Comparison of ENCODE assay signal across 10 cellular contexts in the genomic region with DNA sequence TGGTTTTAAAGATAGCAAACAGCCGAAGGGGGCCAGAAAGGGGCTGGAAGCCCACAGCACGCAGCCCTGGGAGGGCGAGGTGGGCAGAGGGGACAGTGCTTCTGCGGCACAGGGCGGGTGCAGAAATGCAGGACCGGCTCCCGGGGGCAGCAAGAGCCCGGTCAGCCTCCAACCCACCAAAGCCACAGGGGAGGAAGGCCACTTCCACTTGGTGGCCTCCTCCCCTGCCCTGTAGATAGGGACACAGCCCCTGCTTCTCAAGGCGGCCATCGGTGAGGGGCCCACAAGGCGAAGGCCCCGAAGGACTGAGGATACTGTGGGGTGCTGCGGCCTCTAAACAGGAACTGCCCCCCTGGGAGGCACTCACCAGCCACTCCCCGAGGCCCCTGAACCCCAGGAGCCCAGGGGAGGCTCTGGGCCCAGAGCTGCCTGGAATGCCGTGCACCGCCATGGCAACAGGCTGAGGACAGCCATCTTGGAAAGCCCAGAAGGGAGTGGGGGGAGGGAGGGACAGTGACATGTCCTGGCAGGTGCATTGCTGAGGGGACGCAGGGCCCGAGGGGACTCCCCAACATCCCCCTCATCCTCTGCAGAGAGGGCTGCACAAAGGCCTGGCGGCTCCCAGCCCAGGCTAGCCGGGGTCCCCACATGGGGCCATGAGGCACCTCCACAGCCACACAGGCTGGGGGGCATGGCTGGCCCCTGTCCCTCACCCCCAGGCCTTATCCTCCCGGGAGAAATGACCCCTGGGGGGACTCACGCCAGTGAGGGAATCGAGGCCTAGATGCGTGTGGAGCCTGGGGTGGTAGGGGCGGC.
DNase-seq lines count a peak whose midpoint lies in the region; ATAC-seq, FAIRE-seq and TF ChIP-seq lines count a peak whose summit lies in the region.
"Had no signal": no experiment of that assay in that cellular context is flagged by ENCODE, and none has a peak within 500 bp of the region (broad histone marks: within the 10 kb centered on the region; RNA-seq: fewer than 3 reads in every experiment).

No MANE protein-coding gene starts in this region.

- H3K27ac Mint-ChIP-seq in T-helper 2 cell treated with Interferon-gamma antibody and Interleukin-4, amounts not matched to agents 5 μg/mL and 100 μg/mL, for 36 hours = peak overlapping the region; percentile 90

- 79 to 86% (median 81%) methylated on average over 17 to 25 of the region's 25 CpGs for WGBS in stomach, 5 donors

- H3K9me3 ChIP-seq in SJSA1 (replicated peaks) = no peaks in the 10 kb centered on the region
- H3K9me3 ChIP-seq in right atrium auricular region = no peaks in the 10 kb centered on the region
- no peaks in the 10 kb centered on the region for H3K9me3 ChIP-seq in stomach

- H3K36me3 ChIP-seq in SJSA1 (peaks cover 80% of the 10 kb centered on the region), right atrium auricular region (peaks cover 17% of the 10 kb centered on the region), stomach (peaks cover 21 to 55% (median 51%) of the 10 kb centered on the region in 4 donors)

- no peak for FAIRE-seq in RCC 7860 (lab: Jason Lieb, UNC)
- FAIRE-seq: A204.1 had no signal

- H3K27ac ChIP-seq in SJSA1 (peak overlapping the region; percentile 7; the same call in 1 of the 2 replicates), right atrium auricular region (peak overlapping the region; percentile 85 to 88), stomach (peak overlapping the region; percentile 59 to 86 (median 78))

- TF ChIP-seq CTCF in right atrium auricular region (IDR thresholded peaks at IDR 0.05) (no peak), stomach (IDR thresholded peaks at IDR 0.05) (no peak)

- no peak for TF ChIP-seq POLR2A in stomach (IDR thresholded peaks at IDR 0.05)

- TF ChIP-seq EP300 in stomach (IDR thresholded peaks at IDR 0.05) = no peak

- intact Hi-C loops in stomach (cut with DNase I; ENCODE audit: low total_unique reads) = no loop called here

- peak overlapping the region; percentile 74 for H3K4me3 Mint-ChIP-seq in T-helper 2 cell treated with Interferon-gamma antibody and Interleukin-4, amounts not matched to agents 5 μg/mL and 100 μg/mL, for 36 hours

- H3K27me3 Mint-ChIP-seq in T-helper 2 cell treated with Interferon-gamma antibody and Interleukin-4, amounts not matched to agents 5 μg/mL and 100 μg/mL, for 36 hours (ENCODE audit: low read depth) = no peaks in the 10 kb centered on the region

- H3K4me1 Mint-ChIP-seq in T-helper 2 cell treated with Interferon-gamma antibody and Interleukin-4, amounts not matched to agents 5 μg/mL and 100 μg/mL, for 36 hours (ENCODE audit: low read depth) = peaks cover 33% of the 10 kb centered on the region

- H3K9me3 Mint-ChIP-seq in T-helper 2 cell treated with Interferon-gamma antibody and Interleukin-4, amounts not matched to agents 5 μg/mL and 100 μg/mL, for 36 hours = no peaks in the 10 kb centered on the region

- no peak overlapping the region for H3K4me3 ChIP-seq in SJSA1
- H3K4me3 ChIP-seq in right atrium auricular region = no peak overlapping the region
- H3K4me3 ChIP-seq in stomach = no peak overlapping the region

- ATAC-seq in GM18873 (IDR thresholded peaks at IDR 0.05; ENCODE audit: low FRiP score, unreplicated experiment) = no peak

- no peak for DNase-seq in T-helper 2 cell treated with Interferon-gamma antibody and Interleukin-4, amounts not matched to agents 5 μg/mL and 100 μg/mL, for 36 hours (ENCODE audit: low spot score)
- no peak for DNase-seq in T-helper 2 cell
- DNase-seq in SJSA1 (ENCODE audit: low read depth in 1 of 2, low spot score in 2 of 2) = no peak
- no peak for DNase-seq in right atrium auricular region (ENCODE audit: low spot score)
- DNase-seq in stomach = no peak
- DNase-seq in RCC 7860 (ENCODE audit: low spot score) = no peak
- no peak for DNase-seq in putamen (ENCODE audit: low spot score)
- DNase-seq: NCI-H2081 treated with DMSO at 0.1 percent for 48 hours had no signal

- peaks cover 17% of the 10 kb centered on the region for H3K36me3 Mint-ChIP-seq in T-helper 2 cell treated with Interferon-gamma antibody and Interleukin-4, amounts not matched to agents 5 μg/mL and 100 μg/mL, for 36 hours (ENCODE audit: low read depth)

- peaks cover 46% of the 10 kb centered on the region for H3K4me1 ChIP-seq in SJSA1 (replicated peaks)
- peaks cover 0 to 63% of the 10 kb centered on the region in 2 donors for H3K4me1 ChIP-seq in right atrium auricular region
- H3K4me1 ChIP-seq in stomach = peaks cover 45 to 75% (median 55%) of the 10 kb centered on the region in 4 donors

- H3K27me3 ChIP-seq in SJSA1 (replicated peaks) (no peaks in the 10 kb centered on the region), right atrium auricular region (no peaks in the 10 kb centered on the region), stomach (no peaks in the 10 kb centered on the region)

Comparison
In these comparisons a context has a peak if more than half of its experiments do, and no peak if none do; other contexts are left out.
1. H3K27ac ChIP-seq: peak in every context shown above with its lines; median percentile 86 in right atrium auricular region; 78 in stomach; 7 in SJSA1.